ENCODE assay signal across 14 cellular contexts in genomic region chr7:145497911-145498525, GRCh38.
DNase-seq lines count a peak whose midpoint lies in the region; TF ChIP-seq lines count a peak whose summit lies in the region.
"Had no signal": no experiment of that assay in that cellular context is flagged by ENCODE, and none has a peak within 500 bp of the region (broad histone marks: within the 10 kb centered on the region; RNA-seq: fewer than 3 reads in every experiment).

No MANE protein-coding gene starts in this region.

- DNase-seq in HCEC 1CT (peak; percentile 66), choroid plexus epithelial cell (ENCODE audit: low read depth) (peak; percentile 4), fibroblast of the conjunctiva (ENCODE audit: low read depth) (peak; percentile 5), NCI-H748 (lab: John Stamatoyannopoulos, UW; ENCODE audit: unreplicated experiment) (no peak), SHP77 treated with DMSO at 0.1 percent for 48 hours (lab: John Stamatoyannopoulos, UW) (no peak)
- DNase-seq in stimulated activated CD4-positive, alpha-beta T cell treated with anti-CD3 and anti-CD28 coated beads, Interleukin-4, amount 100 ng/mL, for 4 hours = no peak
- DNase-seq: CD8-positive, alpha-beta T cell; COR-L47; DMS 273 treated with DMSO at 0.1 percent for 48 hours; DMS79; GDM1; GM23248; HFFc6 had no signal

- H3K4me3 ChIP-seq in choroid plexus epithelial cell (ENCODE audit: low read depth, low read length) = no peak overlapping the region
- H3K4me3 ChIP-seq: BLaER1 treated with 17β-estradiol and CSF1 and Interleukin-3, amounts not matched to agents 10 nM and 100 nM; GM23248 had no signal

- TF ChIP-seq CTCF in choroid plexus epithelial cell (conservative IDR thresholded peaks at IDR 0.05; ENCODE audit: low read depth, low read length) = no peak

Comparison
In these comparisons a context has a peak if more than half of its experiments do, and no peak if none do; other contexts are left out.
1. DNase-seq: peak in HCEC 1CT (single experiment), choroid plexus epithelial cell (single experiment) and fibroblast of the conjunctiva (single experiment); none in stimulated activated CD4-positive, alpha-beta T cell treated with anti-CD3 and anti-CD28 coated beads, Interleukin-4, amount 100 ng/mL, for 4 hours (0 of 2), NCI-H748 (single experiment) and SHP77 treated with DMSO at 0.1 percent for 48 hours (single experiment).